Comparison of ENCODE assay signal across 15 cellular contexts in the genomic region with DNA sequence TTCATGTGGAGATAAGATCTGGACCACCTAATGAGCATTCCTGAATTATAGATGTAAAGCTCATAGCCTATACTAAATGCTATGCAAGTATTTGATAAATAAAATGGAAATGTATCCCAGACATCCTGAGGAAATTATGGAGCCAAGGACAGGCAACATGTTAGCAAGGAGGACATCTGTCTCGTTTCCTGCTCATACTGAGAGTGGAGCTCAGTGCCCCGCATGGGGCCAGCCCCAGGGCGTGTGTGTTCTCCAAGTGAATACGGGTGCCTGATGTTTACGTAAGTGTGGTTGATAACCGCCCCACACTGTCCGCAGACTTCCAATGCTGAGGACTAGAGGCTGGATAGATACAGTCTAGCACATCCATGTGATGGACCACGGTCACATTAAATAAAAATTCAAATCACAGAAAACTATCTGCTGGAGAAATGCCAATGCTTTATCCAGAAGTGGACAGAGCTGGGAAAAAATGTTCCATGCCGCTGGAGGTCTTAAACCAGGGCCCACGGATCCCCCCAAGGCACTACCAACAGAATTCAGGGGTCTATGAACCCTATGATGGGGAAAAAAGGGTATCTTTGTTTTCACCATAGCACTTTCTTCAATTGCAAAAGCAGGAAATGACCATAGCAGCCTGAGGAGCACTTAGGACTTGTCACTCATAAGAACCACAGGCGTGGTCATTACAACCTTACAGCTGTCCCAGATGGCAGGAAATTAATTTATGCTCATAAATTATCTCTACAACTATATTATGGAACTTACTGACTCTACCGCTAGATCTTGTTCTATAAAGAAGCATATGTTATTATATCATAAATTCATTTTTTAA. TPM values are rescaled to one million over a fixed set of nuclear protein-coding genes. Genes with fewer than 3 reads are reported as not detected.
DNase-seq lines count a peak whose midpoint lies in the region; ATAC-seq and TF ChIP-seq lines count a peak whose summit lies in the region.
"Had no signal": no experiment of that assay in that cellular context is flagged by ENCODE, and none has a peak within 500 bp of the region (broad histone marks: within the 10 kb centered on the region; RNA-seq: fewer than 3 reads in every experiment).

No MANE protein-coding gene starts in this region.

- peak overlapping the region; percentile 45 for H3K4me3 ChIP-seq in SK-N-MC
- H3K4me3 ChIP-seq in neural progenitor cell: no peak overlapping the region
- H3K4me3 ChIP-seq: gastroesophageal sphincter had no signal

- no peak overlapping the region for H2AFZ ChIP-seq in neural progenitor cell (replicated peaks)

- TF ChIP-seq CTCF in natural killer cell (IDR thresholded peaks at IDR 0.05) (no peak), neural progenitor cell (IDR thresholded peaks at IDR 0.05) (no peak)

- H3K27me3 Mint-ChIP-seq in natural killer cell treated with Interleukin-12 subunit alpha and Interleukin-12 subunit beta and Interleukin-15 and Interleukin-18, amount 100 ng/mL, for 72 hours: no peaks in the 10 kb centered on the region
- H3K27me3 Mint-ChIP-seq in natural killer cell (ENCODE audit: low read depth in 2 of 2) (no peaks in the 10 kb centered on the region), neural progenitor cell (ENCODE audit: insufficient read depth, low read depth) (peaks cover 23% of the 10 kb centered on the region)

- H3K27ac ChIP-seq in SK-N-MC: no peak overlapping the region
- no peak overlapping the region for H3K27ac ChIP-seq in neural progenitor cell

- H4K20me1 ChIP-seq in neural progenitor cell (ENCODE audit: low read depth): no peaks in the 10 kb centered on the region

- H3K27me3 ChIP-seq in neural progenitor cell: no peaks in the 10 kb centered on the region
- H3K27me3 ChIP-seq: gastroesophageal sphincter had no signal

- DNase-seq in natural killer cell treated with Interleukin-12 subunit alpha and Interleukin-12 subunit beta and Interleukin-15 and Interleukin-18, amount 100 ng/mL, for 72 hours (ENCODE audit: low spot score): peak; percentile 35
- DNase-seq in natural killer cell (no peak), SK-N-MC (ENCODE audit: low read depth, low spot score) (peak; percentile 81), islet precursor cell (peak; percentile 62), NCI-H1105 (lab: John Stamatoyannopoulos, UW) (no peak), neural progenitor cell (ENCODE audit: low spot score) (no peak), NCI-H2171 treated with DMSO at 0.1 percent for 48 hours (lab: John Stamatoyannopoulos, UW) (no peak)
- DNase-seq in activated CD4-positive, CD25-positive, alpha-beta regulatory T cell treated with anti-CD3 and anti-CD28 coated beads, Interleukin-2, amount 50 U/mL, for 72 hours: no peak
- DNase-seq: activated T-cell treated with anti-CD3 and anti-CD28 coated beads, Interleukin-2, amount 50 U/mL, for 48 hours; NCI-H226; stimulated activated CD4-positive, alpha-beta T cell treated with anti-CD3 and anti-CD28 coated beads, Interleukin-12 subunit alpha, Interleukin-12 subunit beta, amount 100 ng/mL, for 4 hours; T1000 had no signal

- peaks cover 0 to 5% of the 10 kb centered on the region in 2 donors for H3K4me1 Mint-ChIP-seq in natural killer cell treated with Interleukin-12 subunit alpha and Interleukin-12 subunit beta and Interleukin-15 and Interleukin-18, amount 100 ng/mL, for 72 hours (ENCODE audit: low read depth in 2 of 2)
- H3K4me1 Mint-ChIP-seq in natural killer cell (no peaks in the 10 kb centered on the region), neural progenitor cell (peaks cover 22% of the 10 kb centered on the region)
- H3K4me1 Mint-ChIP-seq: central memory CD8-positive, alpha-beta T cell; stimulated activated effector memory CD8-positive, alpha-beta T cell treated with anti-CD3 and anti-CD28 coated beads, Interleukin-12 subunit alpha, Interleukin-12 subunit beta, amount 100 ng/mL, for 72 hours had no signal

- peaks cover 13% of the 10 kb centered on the region for H3K4me1 ChIP-seq in neural progenitor cell

- no peak overlapping the region for H3K9ac ChIP-seq in SK-N-MC (ENCODE audit: insufficient read length)
- no peak overlapping the region for H3K9ac ChIP-seq in neural progenitor cell

- no peaks in the 10 kb centered on the region for H3F3A ChIP-seq in neural progenitor cell (ENCODE audit: low read depth)

- H3K4me2 ChIP-seq in neural progenitor cell: no peak overlapping the region

- H3K9me3 ChIP-seq in SK-N-MC (ENCODE audit: low read depth, low read length): no peaks in the 10 kb centered on the region
- H3K9me3 ChIP-seq in neural progenitor cell (ENCODE audit: low read depth): no peaks in the 10 kb centered on the region
- H3K9me3 ChIP-seq: gastroesophageal sphincter had no signal

- intact Hi-C loops in natural killer cell (cut with micrococcal nuclease): no loop called here

- no peaks in the 10 kb centered on the region for H3K79me2 ChIP-seq in neural progenitor cell (ENCODE audit: low read depth)

- H3K4me3 Mint-ChIP-seq in natural killer cell treated with Interleukin-12 subunit alpha and Interleukin-12 subunit beta and Interleukin-15 and Interleukin-18, amount 100 ng/mL, for 72 hours: no peak overlapping the region
- H3K4me3 Mint-ChIP-seq in natural killer cell (no peak overlapping the region), neural progenitor cell (no peak overlapping the region)
- H3K4me3 Mint-ChIP-seq: central memory CD8-positive, alpha-beta T cell; stimulated activated effector memory CD8-positive, alpha-beta T cell treated with anti-CD3 and anti-CD28 coated beads, Interleukin-12 subunit alpha, Interleukin-12 subunit beta, amount 100 ng/mL, for 72 hours had no signal

- no peak overlapping the region for H3K27ac Mint-ChIP-seq in natural killer cell treated with Interleukin-12 subunit alpha and Interleukin-12 subunit beta and Interleukin-15 and Interleukin-18, amount 100 ng/mL, for 72 hours
- no peak overlapping the region for H3K27ac Mint-ChIP-seq in natural killer cell
- H3K27ac Mint-ChIP-seq in neural progenitor cell: no peak overlapping the region
- H3K27ac Mint-ChIP-seq: stimulated activated effector memory CD8-positive, alpha-beta T cell treated with anti-CD3 and anti-CD28 coated beads, Interleukin-12 subunit alpha, Interleukin-12 subunit beta, amount 100 ng/mL, for 72 hours had no signal

- ATAC-seq in natural killer cell treated with Interleukin-12 subunit alpha and Interleukin-12 subunit beta and Interleukin-15 and Interleukin-18, amount 100 ng/mL, for 72 hours: no peak
- ATAC-seq in natural killer cell: no peak
- ATAC-seq: gastroesophageal sphincter; stimulated activated effector memory CD8-positive, alpha-beta T cell treated with anti-CD3 and anti-CD28 coated beads, Interleukin-12 subunit alpha, Interleukin-12 subunit beta, amount 100 ng/mL, for 72 hours had no signal

- H3K9me3 Mint-ChIP-seq in natural killer cell treated with Interleukin-12 subunit alpha and Interleukin-12 subunit beta and Interleukin-15 and Interleukin-18, amount 100 ng/mL, for 72 hours: no peaks in the 10 kb centered on the region
- no peaks in the 10 kb centered on the region for H3K9me3 Mint-ChIP-seq in natural killer cell
- H3K9me3 Mint-ChIP-seq in neural progenitor cell: no peaks in the 10 kb centered on the region
- H3K9me3 Mint-ChIP-seq: central memory CD8-positive, alpha-beta T cell; stimulated activated effector memory CD8-positive, alpha-beta T cell treated with anti-CD3 and anti-CD28 coated beads, Interleukin-12 subunit alpha, Interleukin-12 subunit beta, amount 100 ng/mL, for 72 hours had no signal

- no peaks in the 10 kb centered on the region for H3K36me3 Mint-ChIP-seq in natural killer cell treated with Interleukin-12 subunit alpha and Interleukin-12 subunit beta and Interleukin-15 and Interleukin-18, amount 100 ng/mL, for 72 hours
- H3K36me3 Mint-ChIP-seq in natural killer cell: no peaks in the 10 kb centered on the region
- no peaks in the 10 kb centered on the region for H3K36me3 Mint-ChIP-seq in neural progenitor cell
- H3K36me3 Mint-ChIP-seq: stimulated activated effector memory CD8-positive, alpha-beta T cell treated with anti-CD3 and anti-CD28 coated beads, Interleukin-12 subunit alpha, Interleukin-12 subunit beta, amount 100 ng/mL, for 72 hours had no signal

- H3K36me3 ChIP-seq in SK-N-MC (ENCODE audit: insufficient read depth, low read length): no peaks in the 10 kb centered on the region
- no peaks in the 10 kb centered on the region for H3K36me3 ChIP-seq in neural progenitor cell

RNA-seq across cellular contexts. Expression of gene TGM2, which starts 24.9 kb away (rescaled TPM):
- 1 to 10 TPM in 1 of 2 donors, under 1 TPM in 1; 0.81 to 2.4 TPM for total RNA-seq in natural killer cell treated with Interleukin-12 subunit alpha and Interleukin-12 subunit beta and Interleukin-15 and Interleukin-18, amount 100 ng/mL, for 72 hours
- total RNA-seq in natural killer cell (under 1 TPM in 2 of 3 donors, not detected in 1; 0.33 TPM), neural progenitor cell (ENCODE audit: low replicate concordance) (0.22 and 0.28 TPM in 2 replicates)

Comparison
In these comparisons a context has a peak if more than half of its experiments do, and no peak if none do; other contexts are left out.
1. DNase-seq: peak in natural killer cell treated with Interleukin-12 subunit alpha and Interleukin-12 subunit beta and Interleukin-15 and Interleukin-18, amount 100 ng/mL, for 72 hours (single experiment), SK-N-MC (single experiment) and islet precursor cell (single experiment); none in natural killer cell (single experiment), NCI-H1105 (single experiment), neural progenitor cell (single experiment), activated CD4-positive, CD25-positive, alpha-beta regulatory T cell treated with anti-CD3 and anti-CD28 coated beads, Interleukin-2, amount 50 U/mL, for 72 hours (single experiment) and NCI-H2171 treated with DMSO at 0.1 percent for 48 hours (single experiment).